In the genomic region with DNA sequence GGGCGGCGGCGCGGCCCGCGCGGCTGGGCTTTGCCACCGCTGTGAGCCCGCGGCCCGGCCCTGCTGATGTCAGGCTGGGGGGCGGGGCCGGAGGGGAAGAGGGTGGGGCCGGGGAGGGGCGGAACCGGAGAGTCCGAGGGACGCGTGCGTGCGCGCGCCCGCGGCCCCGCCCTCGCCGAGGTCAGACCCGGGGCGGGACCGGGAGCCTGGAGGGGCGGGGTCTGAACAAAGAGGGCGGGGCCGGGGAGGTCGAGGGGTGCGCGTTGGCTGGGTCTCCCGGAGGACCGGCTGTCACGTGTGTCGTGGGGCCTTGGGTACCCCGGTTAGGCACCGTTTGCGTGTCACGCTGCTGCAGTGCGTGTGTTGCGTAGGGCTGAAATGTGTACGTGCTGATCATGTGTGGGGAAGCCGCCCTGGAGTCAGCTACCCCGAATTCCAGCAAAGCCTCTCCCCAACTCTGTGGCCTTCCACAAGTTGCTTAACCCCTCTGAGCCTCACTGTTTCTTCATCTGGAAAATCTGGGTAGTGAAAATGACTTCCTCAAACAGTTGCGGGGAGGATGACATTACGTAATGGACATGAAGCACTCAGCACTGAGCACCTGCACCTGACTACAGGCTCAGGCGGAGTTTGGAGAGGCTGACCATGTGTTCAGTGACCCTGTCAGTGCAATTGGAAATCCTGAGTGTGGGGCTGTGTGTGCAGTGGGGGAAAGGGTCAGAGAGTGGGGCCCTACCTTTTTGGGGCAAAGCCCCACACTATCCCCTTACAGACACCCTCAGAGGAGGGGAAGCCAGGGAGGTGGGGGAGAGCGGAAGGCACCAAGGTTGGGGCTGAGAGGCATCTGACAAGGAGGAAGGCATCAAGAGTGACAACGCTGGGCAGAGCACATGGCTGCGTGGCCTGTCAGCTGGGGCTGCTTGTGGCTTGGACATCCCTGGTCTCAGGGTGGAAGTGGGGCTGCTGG, we compare ENCODE assay signal across 7 cellular contexts. TPM values are rescaled to one million over a fixed set of nuclear protein-coding genes. Genes with fewer than 3 reads are reported as not detected.
A peak's percentile ranks its signal among the peaks of the same experiment; 100 is the strongest.
DNase-seq lines count a peak whose midpoint lies in the region; ATAC-seq and TF ChIP-seq lines count a peak whose summit lies in the region.

A gene (minus strand): TSS at position 41 of the 967 bp plus-strand sequence. CDS start 86 bp downstream, outside the sequence.

- TF ChIP-seq CTCF in VCaP (conservative IDR thresholded peaks at IDR 0.05) (no peak), MCF 10A (IDR thresholded peaks at IDR 0.05; ENCODE audit: unreplicated experiment) (no peak)

- H3K36me3 ChIP-seq in skeletal muscle satellite cell (ENCODE audit: insufficient read depth, low read length) = no peaks in the 10 kb centered on the region

- H3K9me3 ChIP-seq in iPS-18c (ENCODE audit: control insufficient read depth, insufficient read depth, low read length) = no peaks in the 10 kb centered on the region
- H3K9me3 ChIP-seq in skeletal muscle satellite cell (replicated peaks; ENCODE audit: low read length) = no peaks in the 10 kb centered on the region

- ATAC-seq in GM18517 (IDR thresholded peaks at IDR 0.05; ENCODE audit: unreplicated experiment) (peak; percentile 39), HG03039 (IDR thresholded peaks at IDR 0.05; ENCODE audit: unreplicated experiment) (peak; percentile 68)

- POLR2A ChIA-PET in MCF 10A (lab: Yijun Ruan, JAX) = interaction anchor here (0.9 to 3.0 kb wide), 3 partner anchors 12 to 26 kb away, joined by 3 to 15 read pairs (median 11); no protein-coding TSS in a partner anchor

- peak within 1 kb of the TSS; percentile 97 for H3K4me2 ChIP-seq in skeletal muscle satellite cell (ENCODE audit: low read length)

- peaks cover 51% of the 10 kb centered on the region for H3K4me1 ChIP-seq in skeletal muscle satellite cell (ENCODE audit: control insufficient read depth, insufficient read depth, low read length)

- H3K4me3 Mint-ChIP-seq in MCF 10A (ENCODE audit: unreplicated experiment) = peak within 1 kb of the TSS; percentile 66

- DNase-seq in NCI-H2171 (lab: John Stamatoyannopoulos, UW) (peak; percentile 97), MCF 10A (ENCODE audit: unreplicated experiment) (peak; percentile 88)

- intact Hi-C loops in MCF 10A (cut with micrococcal nuclease) = loop anchor here (2.0 kb wide), 1 partner anchor 27 kb away; no protein-coding TSS in a partner anchor

- no TSS peak for BruUV-seq in MCF 10A (replicated peaks; lab: Mats Ljungman, UMichigan)

- H3K9ac ChIP-seq in skeletal muscle satellite cell (ENCODE audit: low read depth, low read length) = peak within 1 kb of the TSS; percentile 76

- H3K4me1 Mint-ChIP-seq in MCF 10A (ENCODE audit: insufficient read depth, unreplicated experiment) = peaks cover 23% of the 10 kb centered on the region

- H3K27ac ChIP-seq in VCaP = peak within 1 kb of the TSS; percentile 96

- H3K27me3 ChIP-seq in skeletal muscle satellite cell (ENCODE audit: control insufficient read depth, insufficient read depth, low read length) = peaks cover 17% of the 10 kb centered on the region

- H3K27ac Mint-ChIP-seq in MCF 10A (ENCODE audit: low read depth, unreplicated experiment) = peak within 1 kb of the TSS; percentile 54

- peaks cover 14% of the 10 kb centered on the region for H3K36me3 Mint-ChIP-seq in MCF 10A (ENCODE audit: insufficient read depth, unreplicated experiment)

- H3K27me3 Mint-ChIP-seq in MCF 10A (ENCODE audit: insufficient read depth, unreplicated experiment) = no peaks in the 10 kb centered on the region

- CTCF ChIA-PET in MCF 10A (lab: Yijun Ruan, JAX) = interaction anchor here (0.5 kb wide), 1 partner anchor 203 kb away, joined by 3 read pairs; no protein-coding TSS in a partner anchor

- H3K4me3 ChIP-seq in iPS-18c (ENCODE audit: insufficient read depth, low read depth, low read length) (peak within 1 kb of the TSS; percentile 66), skeletal muscle satellite cell (ENCODE audit: low read length) (peak within 1 kb of the TSS; percentile 74)

- H3K9me3 Mint-ChIP-seq in MCF 10A (ENCODE audit: unreplicated experiment) = no peaks in the 10 kb centered on the region

RNA-seq across cellular contexts. Expression of the gene that starts here (rescaled TPM):
- total RNA-seq in MCF 10A (2022) = 14.2 and 15.4 TPM in 2 replicates
- 15.0 and 18.1 TPM in 2 replicates for total RNA-seq in skeletal muscle satellite cell (2012; rRNA removed)

Comparison
In these comparisons a context has a peak if more than half of its experiments do, and no peak if none do; other contexts are left out.
1. Peak in every context shown above with its lines: DNase-seq, ATAC-seq, H3K4me3 ChIP-seq and H3K27ac ChIP-seq.